Comparison of ENCODE assay signal across 1 cellular context in the genomic region with DNA sequence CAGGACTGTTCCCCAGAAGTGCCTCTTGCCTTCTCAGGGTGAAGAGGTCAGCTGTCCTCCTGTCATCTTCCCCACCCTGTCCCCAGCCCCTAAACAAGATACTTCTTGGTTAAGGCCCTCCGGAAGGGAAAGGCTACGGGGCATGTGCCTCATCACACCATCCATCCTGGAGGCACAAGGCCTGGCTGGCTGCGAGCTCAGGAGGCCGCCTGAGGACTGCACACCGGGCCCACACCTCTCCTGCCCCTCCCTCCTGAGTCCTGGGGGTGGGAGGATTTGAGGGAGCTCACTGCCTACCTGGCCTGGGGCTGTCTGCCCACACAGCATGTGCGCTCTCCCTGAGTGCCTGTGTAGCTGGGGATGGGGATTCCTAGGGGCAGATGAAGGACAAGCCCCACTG.
TF ChIP-seq lines count a peak whose summit lies in the region.

No MANE protein-coding gene starts in this region.

TF ChIP-seq in H1, 55 proteins besides CTCF, POLR2A, EP300 and RAD21:
- TF ChIP-seq, protein P1, sequence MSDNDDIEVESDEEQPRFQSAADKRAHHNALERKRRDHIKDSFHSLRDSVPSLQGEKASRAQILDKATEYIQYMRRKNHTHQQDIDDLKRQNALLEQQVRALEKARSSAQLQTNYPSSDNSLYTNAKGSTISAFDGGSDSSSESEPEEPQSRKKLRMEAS (IDR thresholded peaks at IDR 0.05): no peak
- TF ChIP-seq ASH2L (IDR thresholded peaks at IDR 0.05; ENCODE audit: low read length): no peak
- TF ChIP-seq SAP30 (IDR thresholded peaks at IDR 0.05; ENCODE audit: insufficient read depth, insufficient replicate concordance, low read length): no peak
- TF ChIP-seq CBX5 (IDR thresholded peaks at IDR 0.05; ENCODE audit: low read depth, low read length): no peak
- no peak for TF ChIP-seq KDM1A (IDR thresholded peaks at IDR 0.05; ENCODE audit: borderline replicate concordance, low read length)
- TF ChIP-seq KDM5A (IDR thresholded peaks at IDR 0.05; ENCODE audit: low read length): no peak
- TF ChIP-seq, protein P2, sequence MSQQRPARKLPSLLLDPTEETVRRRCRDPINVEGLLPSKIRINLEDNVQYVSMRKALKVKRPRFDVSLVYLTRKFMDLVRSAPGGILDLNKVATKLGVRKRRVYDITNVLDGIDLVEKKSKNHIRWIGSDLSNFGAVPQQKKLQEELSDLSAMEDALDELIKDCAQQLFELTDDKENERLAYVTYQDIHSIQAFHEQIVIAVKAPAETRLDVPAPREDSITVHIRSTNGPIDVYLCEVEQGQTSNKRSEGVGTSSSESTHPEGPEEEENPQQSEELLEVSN (IDR thresholded peaks at IDR 0.05): no peak
- no peak for TF ChIP-seq GTF2F1 (IDR thresholded peaks at IDR 0.05; ENCODE audit: borderline replicate concordance, low read depth, low read length)
TF ChIP-seq in H1: peak in this region for 0.
